In genomic region chr22:41844036-41844435, GRCh38 we compare ENCODE assay signal across 13 cellular contexts. TPM values are rescaled to one million over a fixed set of nuclear protein-coding genes. Genes with fewer than 3 reads are reported as not detected.
A peak's percentile ranks its signal among the peaks of the same experiment; 100 is the strongest.
DNase-seq lines count a peak whose midpoint lies in the region; ATAC-seq and TF ChIP-seq lines count a peak whose summit lies in the region.
"Had no signal": no experiment of that assay in that cellular context is flagged by ENCODE, and none has a peak within 500 bp of the region (broad histone marks: within the 10 kb centered on the region; RNA-seq: fewer than 3 reads in every experiment).

No MANE protein-coding gene starts in this region.

- no peak for TF ChIP-seq POLR2A in prostate gland (IDR thresholded peaks at IDR 0.05)

- DNase-seq in T-helper 1 cell (no peak), NOMO-1 treated with dmso at 0.1 percent for 144 hours (lab: John Stamatoyannopoulos, UW; ENCODE audit: unreplicated experiment) (peak; percentile 28), prostate gland (ENCODE audit: low spot score) (no peak), coronary artery (ENCODE audit: low spot score) (no peak), NCI-H1694 (lab: John Stamatoyannopoulos, UW) (no peak)
- DNase-seq: heart right ventricle, KBM-7, NCI-H187 treated with DMSO at 0.1 percent for 48 hours had no signal

- no peaks in the 10 kb centered on the region for H3K27me3 ChIP-seq in prostate gland (replicated peaks; ENCODE audit: insufficient read depth)
- H3K27me3 ChIP-seq: heart right ventricle, SJCRH30 had no signal

- H3K27me3 Mint-ChIP-seq in T-helper 1 cell treated with Interleukin-12 subunit alpha and Interleukin-12 subunit beta and Interleukin-4 antibody, amounts not matched to agents 30 μg/mL and 1 μg/mL, for 36 hours (ENCODE audit: low read depth), result no peaks in the 10 kb centered on the region
- H3K27me3 Mint-ChIP-seq in brain, result peaks cover 2% of the 10 kb centered on the region

- no peaks in the 10 kb centered on the region for H3K36me3 ChIP-seq in prostate gland
- H3K36me3 ChIP-seq: thoracic aorta had no signal

- H3K9me3 Mint-ChIP-seq in T-helper 1 cell treated with Interleukin-12 subunit alpha and Interleukin-12 subunit beta and Interleukin-4 antibody, amounts not matched to agents 30 μg/mL and 1 μg/mL, for 36 hours, result no peaks in the 10 kb centered on the region
- peaks cover 0 to 3% (median 0%) of the 10 kb centered on the region in 5 experiments for H3K9me3 Mint-ChIP-seq in brain

- peak overlapping the region; percentile 62 for H3K27ac Mint-ChIP-seq in T-helper 1 cell treated with Interleukin-12 subunit alpha and Interleukin-12 subunit beta and Interleukin-4 antibody, amounts not matched to agents 30 μg/mL and 1 μg/mL, for 36 hours
- peak overlapping the region; percentile 29 to 97 (median 81) for H3K27ac Mint-ChIP-seq in brain

- intact Hi-C loops in prostate gland (cut with DNase I), result no loop called here

- peaks cover 69% of the 10 kb centered on the region for H3K4me1 Mint-ChIP-seq in T-helper 1 cell treated with Interleukin-12 subunit alpha and Interleukin-12 subunit beta and Interleukin-4 antibody, amounts not matched to agents 30 μg/mL and 1 μg/mL, for 36 hours (ENCODE audit: low read depth)
- peaks cover 91% of the 10 kb centered on the region for H3K4me1 Mint-ChIP-seq in brain

- H3K9me3 ChIP-seq in prostate gland, result no peaks in the 10 kb centered on the region
- H3K9me3 ChIP-seq: heart right ventricle, SJCRH30, thoracic aorta had no signal

- H3K4me3 Mint-ChIP-seq in T-helper 1 cell treated with Interleukin-12 subunit alpha and Interleukin-12 subunit beta and Interleukin-4 antibody, amounts not matched to agents 30 μg/mL and 1 μg/mL, for 36 hours, result no peak overlapping the region
- H3K4me3 Mint-ChIP-seq in brain, result peak overlapping the region in 2 of 5 experiments; percentile 26 to 50

- TF ChIP-seq CTCF in brain (conservative IDR thresholded peaks at IDR 0.05) (no peak), prostate gland (IDR thresholded peaks at IDR 0.05) (no peak), coronary artery (IDR thresholded peaks at IDR 0.05) (no peak)

- peaks cover 20% of the 10 kb centered on the region for H3K36me3 Mint-ChIP-seq in T-helper 1 cell treated with Interleukin-12 subunit alpha and Interleukin-12 subunit beta and Interleukin-4 antibody, amounts not matched to agents 30 μg/mL and 1 μg/mL, for 36 hours (ENCODE audit: low read depth)
- peaks cover 63% of the 10 kb centered on the region for H3K36me3 Mint-ChIP-seq in brain

- H3K4me1 ChIP-seq in prostate gland (replicated peaks), result peaks cover 21% of the 10 kb centered on the region

- WGBS in prostate gland, result 48% methylated on average over 1 of the region's 1 CpG

- peak overlapping the region; percentile 67 to 84 for H3K27ac ChIP-seq in prostate gland
- H3K27ac ChIP-seq in coronary artery, result no peak overlapping the region
- H3K27ac ChIP-seq: heart right ventricle, SJCRH30, thoracic aorta had no signal

- no peak overlapping the region for H3K4me3 ChIP-seq in prostate gland
- no peak overlapping the region for H3K4me3 ChIP-seq in coronary artery
- H3K4me3 ChIP-seq: heart right ventricle, SJCRH30, thoracic aorta had no signal

- no peak for ATAC-seq in GM21360 (IDR thresholded peaks at IDR 0.05; ENCODE audit: unreplicated experiment)

RNA-seq across cellular contexts. Expression of gene SREBF2, which starts 11.1 kb away (rescaled TPM):
- 115 TPM for polyA plus RNA-seq in brain (ENCODE audit: insufficient read depth, low read depth, low replicate concordance)
- 100 to 1,000 TPM in 1 of 2 donors, 10 to 100 TPM in 1; 62.7 to 128 TPM for total RNA-seq in prostate gland

RNA-seq across cellular contexts. Expression of gene CCDC134, which starts 43.6 kb away (rescaled TPM):
- polyA plus RNA-seq in brain (ENCODE audit: insufficient read depth, low read depth, low replicate concordance), result 3.7 TPM
- 10 to 100 TPM; 12.0 to 20.7 TPM for total RNA-seq in prostate gland

Comparison
In these comparisons a context has a peak if more than half of its experiments do, and no peak if none do; other contexts are left out.
1. H3K27ac ChIP-seq: peak in prostate gland (2 of 2); none in coronary artery (0 of 2).